Comparison of ENCODE assay signal across 1 cellular context in genomic region chr11:118046051-118046963, GRCh38.
TF ChIP-seq lines count a peak whose summit lies in the region.

No MANE protein-coding gene starts in this region.

TF ChIP-seq in GM12878, 131 proteins besides CTCF, POLR2A, EP300 and RAD21 (continued from another document):
- TF ChIP-seq NR2F1 (conservative IDR thresholded peaks at IDR 0.05): peak; percentile 50; the same call in 1 of the 2 replicates
- no peak for TF ChIP-seq USF1 (IDR thresholded peaks at IDR 0.05; ENCODE audit: borderline replicate concordance, extremely low read length, insufficient read depth, low read depth, low read length)
- no peak for TF ChIP-seq CBFB (IDR thresholded peaks at IDR 0.05; ENCODE audit: low read depth)
- peak; percentile 29 for TF ChIP-seq GATAD2B (conservative IDR thresholded peaks at IDR 0.05; ENCODE audit: low read depth)
- TF ChIP-seq IKZF1 (conservative IDR thresholded peaks at IDR 0.05): peak; percentile 83
- TF ChIP-seq HDAC6 (IDR thresholded peaks at IDR 0.05; ENCODE audit: unreplicated experiment): no peak
- TF ChIP-seq CEBPZ (IDR thresholded peaks at IDR 0.05; ENCODE audit: low read depth, low read length): no peak
- TF ChIP-seq CREB1 (IDR thresholded peaks at IDR 0.05; ENCODE audit: low read depth): no peak
- no peak for TF ChIP-seq ASH2L (IDR thresholded peaks at IDR 0.05; ENCODE audit: borderline replicate concordance, low read depth)
- TF ChIP-seq TCF7 (IDR thresholded peaks at IDR 0.05; ENCODE audit: borderline replicate concordance): no peak
- no peak for TF ChIP-seq YY1 (IDR thresholded peaks at IDR 0.05; ENCODE audit: low read depth, low read length)
- TF ChIP-seq MTA3 (IDR thresholded peaks at IDR 0.05; ENCODE audit: borderline replicate concordance, low read length): no peak
- TF ChIP-seq ELK1 (IDR thresholded peaks at IDR 0.05; ENCODE audit: low read depth, low read length): no peak
- no peak for TF ChIP-seq EGR1 (IDR thresholded peaks at IDR 0.05; ENCODE audit: borderline replicate concordance in 1 of 2, low read depth in 2 of 2, low read length in 2 of 2)
- no peak for TF ChIP-seq ETV6 (conservative IDR thresholded peaks at IDR 0.05 in 1 of 2, IDR thresholded peaks at IDR 0.05 in 1 of 2; ENCODE audit: borderline replicate concordance in 1 of 2, low read depth in 1 of 2)
